In the genomic region with DNA sequence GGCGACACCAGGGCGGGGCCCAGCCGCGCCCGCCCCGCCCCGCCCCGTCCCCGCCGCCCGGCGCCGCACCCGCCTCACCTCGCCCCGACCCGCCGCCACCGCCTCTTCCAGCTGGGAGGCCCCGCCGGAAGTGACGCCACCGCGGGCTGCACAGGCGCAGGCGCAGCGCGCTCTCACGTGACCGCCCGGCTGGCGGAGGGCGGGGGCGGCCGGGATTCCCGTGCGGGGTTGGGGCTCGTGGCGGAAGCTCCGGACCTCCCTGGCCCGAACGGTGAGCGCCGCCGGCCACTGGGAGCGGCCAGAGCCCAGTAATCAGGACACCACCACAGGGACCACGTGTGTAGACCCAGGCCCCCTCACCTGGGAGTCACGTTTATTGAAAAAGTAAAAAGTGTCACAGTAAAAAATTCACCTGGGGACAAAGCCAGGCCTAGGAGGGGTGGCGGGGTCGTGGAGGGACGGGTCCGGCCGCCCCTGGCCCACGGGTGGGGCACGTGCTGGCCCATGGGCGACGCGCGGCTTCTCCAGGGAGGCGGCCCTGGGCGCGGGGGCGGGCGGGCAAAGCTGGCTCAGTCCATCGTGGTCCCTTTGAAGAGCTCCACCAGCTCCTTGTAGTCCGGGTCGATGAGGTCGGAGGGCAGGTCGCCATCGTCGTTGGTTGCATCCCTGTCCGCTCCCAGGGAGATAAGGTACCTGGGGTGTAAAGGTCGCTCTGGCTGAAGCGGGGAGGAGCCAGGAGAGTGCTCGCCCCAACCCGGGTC, we compare ENCODE assay signal across 8 cellular contexts. TPM values are rescaled to one million over a fixed set of nuclear protein-coding genes. Genes with fewer than 3 reads are reported as not detected.
DNase-seq lines count a peak whose midpoint lies in the region; TF ChIP-seq lines count a peak whose summit lies in the region.

A gene with protein sequence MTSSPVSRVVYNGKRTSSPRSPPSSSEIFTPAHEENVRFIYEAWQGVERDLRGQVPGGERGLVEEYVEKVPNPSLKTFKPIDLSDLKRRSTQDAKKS (minus strand): TSS at position 132 of the 761 bp plus-strand sequence. CDS start 8,785 bp downstream, outside the sequence.

- no peak for TF ChIP-seq CTCF in HFF-Myc (IDR thresholded peaks at IDR 0.05; ENCODE audit: low read depth, low read length, missing control alignments)
- TF ChIP-seq CTCF in SK-N-SH (IDR thresholded peaks at IDR 0.05), result no peak

- CTCF ChIA-PET in SK-N-SH (lab: Yijun Ruan, JAX), result interaction anchor here (0.9 to 2.5 kb wide), 12 partner anchors 9 to 197 kb away, joined by 3 to 11 read pairs (median 4); no protein-coding TSS in a partner anchor

- peak within 1 kb of the TSS; percentile 72 for H3K4me3 ChIP-seq in HFF-Myc (replicated peaks; ENCODE audit: low read depth, low read length)
- H3K4me3 ChIP-seq in SK-N-SH (ENCODE audit: low read depth in 2 of 2, low read length in 1 of 2), result peak within 1 kb of the TSS; percentile 77 to 97

- peak within 1 kb of the TSS; percentile 86 to 90 for H3K27ac ChIP-seq in SK-N-SH (ENCODE audit: low read depth in 2 of 2, low read length in 1 of 2)

- no peaks in the 10 kb centered on the region for H3K27me3 ChIP-seq in SK-N-SH (ENCODE audit: insufficient read depth)

- WGBS in SK-N-SH (ENCODE audit: low lambda C conversion rate), result 5% methylated on average over 49 of the region's 76 CpGs

- H3K9me3 ChIP-seq in SK-N-SH, result no peaks in the 10 kb centered on the region

- peaks cover 17% of the 10 kb centered on the region for H3F3A ChIP-seq in SK-N-SH (replicated peaks; ENCODE audit: insufficient read depth)

- peak within 1 kb of the TSS; percentile 80 for H2AFZ ChIP-seq in SK-N-SH (ENCODE audit: low read depth)

- H3K9ac ChIP-seq in SK-N-SH, result peak within 1 kb of the TSS; percentile 97

- POLR2A ChIA-PET in SK-N-SH (lab: Yijun Ruan, JAX), result interaction anchor here (0.7 to 2.1 kb wide), 19 partner anchors 8 to 167 kb away, joined by 3 to 13 read pairs (median 4); a partner anchor contains a TSS

- H3K4me1 ChIP-seq in SK-N-SH (ENCODE audit: control insufficient read depth in 1 of 2, insufficient read depth in 2 of 2, low read depth in 1 of 2, low read length in 1 of 2), result peaks cover 0 to 27% of the 10 kb centered on the region in 2 experiments; a peak in 3 of 4 replicates

- H4K20me1 ChIP-seq in SK-N-SH (ENCODE audit: insufficient read depth), result peaks cover 19% of the 10 kb centered on the region; the same call in 1 of the 2 replicates

- peak within 1 kb of the TSS; percentile 100 for H3K4me2 ChIP-seq in SK-N-SH

- no peak for TF ChIP-seq RAD21 in SK-N-SH (IDR thresholded peaks at IDR 0.05; ENCODE audit: low read length)

- H3K79me2 ChIP-seq in SK-N-SH (ENCODE audit: insufficient read depth), result peaks cover 52% of the 10 kb centered on the region

- H3K36me3 ChIP-seq in SK-N-SH (replicated peaks in 1 of 2; ENCODE audit: control insufficient read depth in 1 of 2, insufficient read depth in 2 of 2, low read length in 1 of 2), result no peaks in the 10 kb centered on the region

- H3K9me2 ChIP-seq in SK-N-SH, result no peaks in the 10 kb centered on the region

- TF ChIP-seq EP300 in SK-N-SH (IDR thresholded peaks at IDR 0.05; ENCODE audit: borderline replicate concordance in 1 of 2, low read depth in 1 of 2, low read length in 1 of 2), result no peak

- DNase-seq in GDM1 (lab: John Stamatoyannopoulos, UW), result peak; percentile 88
- peak; percentile 60 for DNase-seq in HFF-Myc (ENCODE audit: extremely low read depth, low read depth)
- peak; percentile 91 for DNase-seq in NCI-H1092 (lab: John Stamatoyannopoulos, UW)
- DNase-seq in SK-N-SH, result peak; percentile 100
- DNase-seq in activated naive CD4-positive, alpha-beta T cell treated with anti-CD3 and anti-CD28 coated beads, Interleukin-2, amount 50 U/mL, for 16 hours, result peak; percentile 95
- DNase-seq in globus pallidus (ENCODE audit: low spot score), result peak; percentile 86
- peak in 54 of 56 donors; percentile 46 to 94 (median 83) for DNase-seq in nucleus accumbens (lab: John Stamatoyannopoulos, UW)
- peak; percentile 88 for DNase-seq in superior temporal gyrus (ENCODE audit: extremely low spot score)

TF ChIP-seq in SK-N-SH, 30 proteins besides CTCF, POLR2A, EP300 and RAD21 (continues in another document):
- TF ChIP-seq FOSL2 (IDR thresholded peaks at IDR 0.05; ENCODE audit: borderline replicate concordance, low read depth) (no peak; the same call in 1 of the 2 replicates), YY1 (IDR thresholded peaks at IDR 0.05; ENCODE audit: low read depth) (no peak), TEAD4 (IDR thresholded peaks at IDR 0.05; ENCODE audit: borderline replicate concordance, insufficient read depth) (no peak), MXI1 (IDR thresholded peaks at IDR 0.05; ENCODE audit: low read depth, low read length) (peak; percentile 90), ELF1 (IDR thresholded peaks at IDR 0.05) (no peak), TAF1 (IDR thresholded peaks at IDR 0.05; ENCODE audit: borderline replicate concordance, low read depth, low read length) (peak; percentile 95), NRF1 (IDR thresholded peaks at IDR 0.05; ENCODE audit: low read depth, low read length) (peak; percentile 95), GABPA (IDR thresholded peaks at IDR 0.05; ENCODE audit: low read depth) (peak; percentile 77), POLR2AphosphoS5 (IDR thresholded peaks at IDR 0.05; ENCODE audit: low read depth, low read length) (peak; percentile 91; the same call in 1 of the 2 replicates), RFX5 (IDR thresholded peaks at IDR 0.05; ENCODE audit: low read length) (no peak), CHD2 (IDR thresholded peaks at IDR 0.05; ENCODE audit: low read length, partially characterized antibody) (peak; percentile 77), GATA2 (CRISPR knock-in tag; IDR thresholded peaks at IDR 0.05) (no peak), JUND (IDR thresholded peaks at IDR 0.05) (no peak), TCF12 (IDR thresholded peaks at IDR 0.05) (no peak), FOXM1 (IDR thresholded peaks at IDR 0.05; ENCODE audit: low read depth) (no peak)
- TF ChIP-seq, protein P1, sequence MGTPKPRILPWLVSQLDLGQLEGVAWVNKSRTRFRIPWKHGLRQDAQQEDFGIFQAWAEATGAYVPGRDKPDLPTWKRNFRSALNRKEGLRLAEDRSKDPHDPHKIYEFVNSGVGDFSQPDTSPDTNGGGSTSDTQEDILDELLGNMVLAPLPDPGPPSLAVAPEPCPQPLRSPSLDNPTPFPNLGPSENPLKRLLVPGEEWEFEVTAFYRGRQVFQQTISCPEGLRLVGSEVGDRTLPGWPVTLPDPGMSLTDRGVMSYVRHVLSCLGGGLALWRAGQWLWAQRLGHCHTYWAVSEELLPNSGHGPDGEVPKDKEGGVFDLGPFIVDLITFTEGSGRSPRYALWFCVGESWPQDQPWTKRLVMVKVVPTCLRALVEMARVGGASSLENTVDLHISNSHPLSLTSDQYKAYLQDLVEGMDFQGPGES (IDR thresholded peaks at IDR 0.05; ENCODE audit: low read depth, low read length), result no peak
- TF ChIP-seq, protein P2, sequence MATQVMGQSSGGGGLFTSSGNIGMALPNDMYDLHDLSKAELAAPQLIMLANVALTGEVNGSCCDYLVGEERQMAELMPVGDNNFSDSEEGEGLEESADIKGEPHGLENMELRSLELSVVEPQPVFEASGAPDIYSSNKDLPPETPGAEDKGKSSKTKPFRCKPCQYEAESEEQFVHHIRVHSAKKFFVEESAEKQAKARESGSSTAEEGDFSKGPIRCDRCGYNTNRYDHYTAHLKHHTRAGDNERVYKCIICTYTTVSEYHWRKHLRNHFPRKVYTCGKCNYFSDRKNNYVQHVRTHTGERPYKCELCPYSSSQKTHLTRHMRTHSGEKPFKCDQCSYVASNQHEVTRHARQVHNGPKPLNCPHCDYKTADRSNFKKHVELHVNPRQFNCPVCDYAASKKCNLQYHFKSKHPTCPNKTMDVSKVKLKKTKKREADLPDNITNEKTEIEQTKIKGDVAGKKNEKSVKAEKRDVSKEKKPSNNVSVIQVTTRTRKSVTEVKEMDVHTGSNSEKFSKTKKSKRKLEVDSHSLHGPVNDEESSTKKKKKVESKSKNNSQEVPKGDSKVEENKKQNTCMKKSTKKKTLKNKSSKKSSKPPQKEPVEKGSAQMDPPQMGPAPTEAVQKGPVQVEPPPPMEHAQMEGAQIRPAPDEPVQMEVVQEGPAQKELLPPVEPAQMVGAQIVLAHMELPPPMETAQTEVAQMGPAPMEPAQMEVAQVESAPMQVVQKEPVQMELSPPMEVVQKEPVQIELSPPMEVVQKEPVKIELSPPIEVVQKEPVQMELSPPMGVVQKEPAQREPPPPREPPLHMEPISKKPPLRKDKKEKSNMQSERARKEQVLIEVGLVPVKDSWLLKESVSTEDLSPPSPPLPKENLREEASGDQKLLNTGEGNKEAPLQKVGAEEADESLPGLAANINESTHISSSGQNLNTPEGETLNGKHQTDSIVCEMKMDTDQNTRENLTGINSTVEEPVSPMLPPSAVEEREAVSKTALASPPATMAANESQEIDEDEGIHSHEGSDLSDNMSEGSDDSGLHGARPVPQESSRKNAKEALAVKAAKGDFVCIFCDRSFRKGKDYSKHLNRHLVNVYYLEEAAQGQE (IDR thresholded peaks at IDR 0.05; ENCODE audit: low read depth, low read length), result 0 out of 2 replicates have a peak, but pooled peaks have one; percentile 41
- TF ChIP-seq, protein P3, sequence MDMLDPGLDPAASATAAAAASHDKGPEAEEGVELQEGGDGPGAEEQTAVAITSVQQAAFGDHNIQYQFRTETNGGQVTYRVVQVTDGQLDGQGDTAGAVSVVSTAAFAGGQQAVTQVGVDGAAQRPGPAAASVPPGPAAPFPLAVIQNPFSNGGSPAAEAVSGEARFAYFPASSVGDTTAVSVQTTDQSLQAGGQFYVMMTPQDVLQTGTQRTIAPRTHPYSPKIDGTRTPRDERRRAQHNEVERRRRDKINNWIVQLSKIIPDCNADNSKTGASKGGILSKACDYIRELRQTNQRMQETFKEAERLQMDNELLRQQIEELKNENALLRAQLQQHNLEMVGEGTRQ (IDR thresholded peaks at IDR 0.05; ENCODE audit: borderline replicate concordance, low read depth, low read length), result peak; percentile 87
- TF ChIP-seq, protein P4, sequence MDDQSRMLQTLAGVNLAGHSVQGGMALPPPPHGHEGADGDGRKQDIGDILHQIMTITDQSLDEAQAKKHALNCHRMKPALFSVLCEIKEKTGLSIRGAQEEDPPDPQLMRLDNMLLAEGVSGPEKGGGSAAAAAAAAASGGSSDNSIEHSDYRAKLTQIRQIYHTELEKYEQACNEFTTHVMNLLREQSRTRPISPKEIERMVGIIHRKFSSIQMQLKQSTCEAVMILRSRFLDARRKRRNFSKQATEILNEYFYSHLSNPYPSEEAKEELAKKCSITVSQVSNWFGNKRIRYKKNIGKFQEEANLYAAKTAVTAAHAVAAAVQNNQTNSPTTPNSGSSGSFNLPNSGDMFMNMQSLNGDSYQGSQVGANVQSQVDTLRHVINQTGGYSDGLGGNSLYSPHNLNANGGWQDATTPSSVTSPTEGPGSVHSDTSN (IDR thresholded peaks at IDR 0.05), result peak; percentile 30; the same call in 1 of the 2 replicates

RNA-seq across cellular contexts. Expression of the gene that starts here (rescaled TPM):
- 120 and 156 TPM in 2 replicates for polyA plus RNA-seq in SK-N-SH (2012; rRNA removed)
- polyA plus RNA-seq in SK-N-SH (2012; cell fraction: cytosol; rRNA removed), result 65.6 and 105 TPM in 2 replicates
- 167 and 258 TPM in 2 replicates for polyA plus RNA-seq in SK-N-SH (2012; cell fraction: nucleus; rRNA removed)

Comparison
In these comparisons a context has a peak if more than half of its experiments do, and no peak if none do; other contexts are left out.
1. Peak in every context shown above with its lines: DNase-seq, H3K4me3 ChIP-seq and H3K27ac ChIP-seq.